ENCODE assay signal across 4 cellular contexts in genomic region chr2:229380101-229380625, GRCh38.
"Had no signal": no experiment of that assay in that cellular context is flagged by ENCODE, and none has a peak within 500 bp of the region (broad histone marks: within the 10 kb centered on the region; RNA-seq: fewer than 3 reads in every experiment).

No MANE protein-coding gene starts in this region.

- H3K4me3 ChIP-seq: GM23338 had no signal

- DNase-seq: H9, HCEC 1CT had no signal

- H3K27ac ChIP-seq: HL-60 had no signal

- H3K4me2 ChIP-seq: GM23338 had no signal

- H2AFZ ChIP-seq: GM23338 had no signal
